Comparison of ENCODE assay signal across 1 cellular context in the genomic region with DNA sequence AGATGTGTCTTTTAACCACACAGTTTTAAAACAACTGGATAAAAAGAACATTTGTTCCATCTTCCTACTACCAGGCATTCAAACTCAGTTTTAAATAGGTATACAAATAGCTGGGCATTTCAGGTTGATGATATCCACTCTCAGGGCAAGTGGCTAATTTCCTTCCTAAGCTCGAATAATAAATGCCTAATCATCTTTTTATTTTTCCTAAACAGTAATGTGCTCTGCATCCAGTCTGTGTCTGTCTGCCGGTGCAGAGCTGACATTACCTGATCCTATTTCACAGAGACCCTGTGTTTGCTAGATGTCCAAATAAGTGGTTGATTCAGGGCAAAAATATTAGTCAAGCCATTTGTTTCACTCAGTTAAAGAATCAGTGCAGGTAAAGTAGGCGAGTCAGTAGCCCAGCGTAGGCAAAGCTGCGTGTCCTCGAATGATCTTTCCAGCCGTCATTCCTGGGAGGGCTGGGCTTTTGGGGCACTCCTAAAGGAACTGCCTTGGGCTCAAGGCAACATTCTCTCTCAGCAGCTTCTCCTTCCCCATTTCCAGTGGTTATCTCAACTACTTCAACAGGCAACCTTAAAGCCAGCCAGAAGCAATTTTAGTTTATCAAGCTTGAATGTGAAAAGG.
TF ChIP-seq lines count a peak whose summit lies in the region.

No MANE protein-coding gene starts in this region.

TF ChIP-seq in GM23338, 12 proteins besides CTCF, POLR2A, EP300 and RAD21:
- TF ChIP-seq, protein P1, sequence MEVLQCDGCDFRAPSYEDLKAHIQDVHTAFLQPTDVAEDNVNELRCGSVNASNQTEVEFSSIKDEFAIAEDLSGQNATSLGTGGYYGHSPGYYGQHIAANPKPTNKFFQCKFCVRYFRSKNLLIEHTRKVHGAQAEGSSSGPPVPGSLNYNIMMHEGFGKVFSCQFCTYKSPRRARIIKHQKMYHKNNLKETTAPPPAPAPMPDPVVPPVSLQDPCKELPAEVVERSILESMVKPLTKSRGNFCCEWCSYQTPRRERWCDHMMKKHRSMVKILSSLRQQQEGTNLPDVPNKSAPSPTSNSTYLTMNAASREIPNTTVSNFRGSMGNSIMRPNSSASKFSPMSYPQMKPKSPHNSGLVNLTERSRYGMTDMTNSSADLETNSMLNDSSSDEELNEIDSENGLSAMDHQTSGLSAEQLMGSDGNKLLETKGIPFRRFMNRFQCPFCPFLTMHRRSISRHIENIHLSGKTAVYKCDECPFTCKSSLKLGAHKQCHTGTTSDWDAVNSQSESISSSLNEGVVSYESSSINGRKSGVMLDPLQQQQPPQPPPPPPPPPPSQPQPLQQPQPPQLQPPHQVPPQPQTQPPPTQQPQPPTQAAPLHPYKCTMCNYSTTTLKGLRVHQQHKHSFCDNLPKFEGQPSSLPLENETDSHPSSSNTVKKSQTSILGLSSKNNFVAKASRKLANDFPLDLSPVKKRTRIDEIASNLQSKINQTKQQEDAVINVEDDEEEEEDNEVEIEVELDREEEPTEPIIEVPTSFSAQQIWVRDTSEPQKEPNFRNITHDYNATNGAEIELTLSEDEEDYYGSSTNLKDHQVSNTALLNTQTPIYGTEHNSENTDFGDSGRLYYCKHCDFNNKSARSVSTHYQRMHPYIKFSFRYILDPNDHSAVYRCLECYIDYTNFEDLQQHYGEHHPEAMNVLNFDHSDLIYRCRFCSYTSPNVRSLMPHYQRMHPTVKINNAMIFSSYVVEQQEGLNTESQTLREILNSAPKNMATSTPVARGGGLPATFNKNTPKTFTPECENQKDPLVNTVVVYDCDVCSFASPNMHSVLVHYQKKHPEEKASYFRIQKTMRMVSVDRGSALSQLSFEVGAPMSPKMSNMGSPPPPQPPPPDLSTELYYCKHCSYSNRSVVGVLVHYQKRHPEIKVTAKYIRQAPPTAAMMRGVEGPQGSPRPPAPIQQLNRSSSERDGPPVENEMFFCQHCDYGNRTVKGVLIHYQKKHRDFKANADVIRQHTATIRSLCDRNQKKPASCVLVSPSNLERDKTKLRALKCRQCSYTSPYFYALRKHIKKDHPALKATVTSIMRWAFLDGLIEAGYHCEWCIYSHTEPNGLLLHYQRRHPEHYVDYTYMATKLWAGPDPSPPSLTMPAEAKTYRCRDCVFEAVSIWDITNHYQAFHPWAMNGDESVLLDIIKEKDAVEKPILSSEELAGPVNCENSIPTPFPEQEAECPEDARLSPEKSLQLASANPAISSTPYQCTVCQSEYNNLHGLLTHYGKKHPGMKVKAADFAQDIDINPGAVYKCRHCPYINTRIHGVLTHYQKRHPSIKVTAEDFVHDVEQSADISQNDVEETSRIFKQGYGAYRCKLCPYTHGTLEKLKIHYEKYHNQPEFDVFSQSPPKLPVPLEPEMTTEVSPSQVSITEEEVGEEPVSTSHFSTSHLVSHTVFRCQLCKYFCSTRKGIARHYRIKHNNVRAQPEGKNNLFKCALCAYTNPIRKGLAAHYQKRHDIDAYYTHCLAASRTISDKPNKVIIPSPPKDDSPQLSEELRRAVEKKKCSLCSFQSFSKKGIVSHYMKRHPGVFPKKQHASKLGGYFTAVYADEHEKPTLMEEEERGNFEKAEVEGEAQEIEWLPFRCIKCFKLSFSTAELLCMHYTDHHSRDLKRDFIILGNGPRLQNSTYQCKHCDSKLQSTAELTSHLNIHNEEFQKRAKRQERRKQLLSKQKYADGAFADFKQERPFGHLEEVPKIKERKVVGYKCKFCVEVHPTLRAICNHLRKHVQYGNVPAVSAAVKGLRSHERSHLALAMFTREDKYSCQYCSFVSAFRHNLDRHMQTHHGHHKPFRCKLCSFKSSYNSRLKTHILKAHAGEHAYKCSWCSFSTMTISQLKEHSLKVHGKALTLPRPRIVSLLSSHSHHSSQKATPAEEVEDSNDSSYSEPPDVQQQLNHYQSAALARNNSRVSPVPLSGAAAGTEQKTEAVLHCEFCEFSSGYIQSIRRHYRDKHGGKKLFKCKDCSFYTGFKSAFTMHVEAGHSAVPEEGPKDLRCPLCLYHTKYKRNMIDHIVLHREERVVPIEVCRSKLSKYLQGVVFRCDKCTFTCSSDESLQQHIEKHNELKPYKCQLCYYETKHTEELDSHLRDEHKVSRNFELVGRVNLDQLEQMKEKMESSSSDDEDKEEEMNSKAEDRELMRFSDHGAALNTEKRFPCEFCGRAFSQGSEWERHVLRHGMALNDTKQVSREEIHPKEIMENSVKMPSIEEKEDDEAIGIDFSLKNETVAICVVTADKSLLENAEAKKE (CRISPR knock-in tag; IDR thresholded peaks at IDR 0.05) = no peak
- no peak for TF ChIP-seq JUNB (IDR thresholded peaks at IDR 0.05; ENCODE audit: unreplicated experiment)
- TF ChIP-seq, protein P2, sequence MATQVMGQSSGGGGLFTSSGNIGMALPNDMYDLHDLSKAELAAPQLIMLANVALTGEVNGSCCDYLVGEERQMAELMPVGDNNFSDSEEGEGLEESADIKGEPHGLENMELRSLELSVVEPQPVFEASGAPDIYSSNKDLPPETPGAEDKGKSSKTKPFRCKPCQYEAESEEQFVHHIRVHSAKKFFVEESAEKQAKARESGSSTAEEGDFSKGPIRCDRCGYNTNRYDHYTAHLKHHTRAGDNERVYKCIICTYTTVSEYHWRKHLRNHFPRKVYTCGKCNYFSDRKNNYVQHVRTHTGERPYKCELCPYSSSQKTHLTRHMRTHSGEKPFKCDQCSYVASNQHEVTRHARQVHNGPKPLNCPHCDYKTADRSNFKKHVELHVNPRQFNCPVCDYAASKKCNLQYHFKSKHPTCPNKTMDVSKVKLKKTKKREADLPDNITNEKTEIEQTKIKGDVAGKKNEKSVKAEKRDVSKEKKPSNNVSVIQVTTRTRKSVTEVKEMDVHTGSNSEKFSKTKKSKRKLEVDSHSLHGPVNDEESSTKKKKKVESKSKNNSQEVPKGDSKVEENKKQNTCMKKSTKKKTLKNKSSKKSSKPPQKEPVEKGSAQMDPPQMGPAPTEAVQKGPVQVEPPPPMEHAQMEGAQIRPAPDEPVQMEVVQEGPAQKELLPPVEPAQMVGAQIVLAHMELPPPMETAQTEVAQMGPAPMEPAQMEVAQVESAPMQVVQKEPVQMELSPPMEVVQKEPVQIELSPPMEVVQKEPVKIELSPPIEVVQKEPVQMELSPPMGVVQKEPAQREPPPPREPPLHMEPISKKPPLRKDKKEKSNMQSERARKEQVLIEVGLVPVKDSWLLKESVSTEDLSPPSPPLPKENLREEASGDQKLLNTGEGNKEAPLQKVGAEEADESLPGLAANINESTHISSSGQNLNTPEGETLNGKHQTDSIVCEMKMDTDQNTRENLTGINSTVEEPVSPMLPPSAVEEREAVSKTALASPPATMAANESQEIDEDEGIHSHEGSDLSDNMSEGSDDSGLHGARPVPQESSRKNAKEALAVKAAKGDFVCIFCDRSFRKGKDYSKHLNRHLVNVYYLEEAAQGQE (IDR thresholded peaks at IDR 0.05; ENCODE audit: unreplicated experiment) = no peak
- no peak for TF ChIP-seq ZNF114 (CRISPR knock-in tag; IDR thresholded peaks at IDR 0.05)
- no peak for TF ChIP-seq EZH2phosphoT487 (IDR thresholded peaks at IDR 0.05; ENCODE audit: unreplicated experiment)
- TF ChIP-seq STAT1 (IDR thresholded peaks at IDR 0.05; ENCODE audit: unreplicated experiment) = no peak
- no peak for TF ChIP-seq NANOG (IDR thresholded peaks at IDR 0.05; ENCODE audit: borderline replicate concordance)
- no peak for TF ChIP-seq EZH2 (IDR thresholded peaks at IDR 0.05; ENCODE audit: low read depth, unreplicated experiment)
- no peak for TF ChIP-seq CREB1 (CRISPR knock-in tag; IDR thresholded peaks at IDR 0.05; ENCODE audit: low read depth)
